7 cellular contexts compared by ENCODE assay signal in genomic region chr7:100867796-100868485, GRCh38. TPM values are rescaled to one million over a fixed set of nuclear protein-coding genes. Genes with fewer than 3 reads are reported as not detected.
DNase-seq lines count a peak whose midpoint lies in the region; ATAC-seq and FAIRE-seq lines count a peak whose summit lies in the region.
"Had no signal": no experiment of that assay in that cellular context is flagged by ENCODE, and none has a peak within 500 bp of the region (broad histone marks: within the 10 kb centered on the region; RNA-seq: fewer than 3 reads in every experiment).

No MANE protein-coding gene starts in this region.

- no peaks in the 10 kb centered on the region for H3K27me3 Mint-ChIP-seq in naive B cell

- ATAC-seq in GM19351 (IDR thresholded peaks at IDR 0.05; ENCODE audit: unreplicated experiment) (peak; percentile 34), naive B cell (ENCODE audit: low read depth in 2 of 2) (peak in 1 of 2 donors; percentile 7)

- peak overlapping the region in 7 of 8 donors; percentile 49 to 84 (median 80) for H3K4me3 Mint-ChIP-seq in naive B cell

- no peaks in the 10 kb centered on the region for H3K9me3 Mint-ChIP-seq in naive B cell

- peaks cover 18 to 31% (median 21%) of the 10 kb centered on the region in 3 donors for H3K4me1 Mint-ChIP-seq in naive B cell

- peaks cover 2 to 5% of the 10 kb centered on the region in 2 donors for H3K36me3 Mint-ChIP-seq in naive B cell

- DNase-seq in astrocyte of the hippocampus (ENCODE audit: low read depth, low spot score) (peak; percentile 36), naive B cell (no peak), NCI-H2227 treated with DMSO at 0.1 percent for 48 hours (lab: John Stamatoyannopoulos, UW) (no peak), mesenteric fat pad (ENCODE audit: low spot score) (no peak), urothelium cell line (ENCODE audit: low spot score) (no peak)

- no peak for FAIRE-seq in urothelium cell line (lab: Jason Lieb, UNC)

- H3K27ac Mint-ChIP-seq in naive B cell = peak overlapping the region in 5 of 6 donors; percentile 9 to 90 (median 75)

RNA-seq across cellular contexts. Expression of gene TRIP6, which starts 0.8 kb away (rescaled TPM):
- polyA plus RNA-seq in naive B cell (ENCODE audit: low read depth in 6 of 6) = 1 to 10 TPM; 2.1 to 5.7 (median 3.4) TPM
- total RNA-seq in mesenteric fat pad = 71.0 TPM

RNA-seq across cellular contexts. Expression of gene SRRT, which starts 7.0 kb away (rescaled TPM):
- polyA plus RNA-seq in naive B cell (ENCODE audit: low read depth in 6 of 6) = 10 to 100 TPM; 17.5 to 79.0 (median 46.0) TPM
- total RNA-seq in mesenteric fat pad = 135 TPM

RNA-seq across cellular contexts. Expression of gene SLC12A9, which starts 15.4 kb away (rescaled TPM):
- 10 to 100 TPM in 4 of 6 donors, 1 to 10 TPM in 2; 7.8 to 13.1 (median 11.5) TPM for polyA plus RNA-seq in naive B cell (ENCODE audit: low read depth in 6 of 6)
- total RNA-seq in mesenteric fat pad = 21.7 TPM

RNA-seq across cellular contexts. Expression of gene UFSP1, which starts 21.6 kb away (rescaled TPM):
- 1 to 10 TPM in 3 of 6 donors, under 1 TPM in 2, not detected in 1; 0.34 to 2.5 (median 1.7) TPM for polyA plus RNA-seq in naive B cell (ENCODE audit: low read depth in 6 of 6)
- total RNA-seq in mesenteric fat pad = 5.1 TPM

RNA-seq across cellular contexts. Expression of gene ACHE, which starts 27.7 kb away (rescaled TPM):
- under 1 TPM in 2 of 6 donors, not detected in 4; 0.55 to 0.92 TPM for polyA plus RNA-seq in naive B cell (ENCODE audit: low read depth in 6 of 6)
- 1.9 TPM for total RNA-seq in mesenteric fat pad
- total RNA-seq: RPMI7951 had no signal
